ENCODE assay signal across 2 cellular contexts in genomic region chr6:34223381-34223963, GRCh38.
A peak's percentile ranks its signal among the peaks of the same experiment; 100 is the strongest.
TF ChIP-seq lines count a peak whose summit lies in the region.

No MANE protein-coding gene starts in this region.

TF ChIP-seq in H1, 55 proteins besides CTCF, POLR2A, EP300 and RAD21 (continues in another document):
- TF ChIP-seq HDAC2 (IDR thresholded peaks at IDR 0.05; ENCODE audit: borderline replicate concordance in 1 of 2, low read depth in 2 of 2, low read length in 2 of 2) (peak in 1 of 2 experiments; percentile 97; a peak in 2 of 4 replicates), JUN (IDR thresholded peaks at IDR 0.05; ENCODE audit: low read depth, low read length) (no peak), MAFK (IDR thresholded peaks at IDR 0.05; ENCODE audit: low read depth, low read length) (no peak), RXRA (IDR thresholded peaks at IDR 0.05; ENCODE audit: insufficient read depth, low read depth, low read length) (no peak), EZH2 (IDR thresholded peaks at IDR 0.05; ENCODE audit: low read depth, low read length, severe bottlenecking) (no peak), ASH2L (IDR thresholded peaks at IDR 0.05; ENCODE audit: low read length) (peak; percentile 43), SP1 (IDR thresholded peaks at IDR 0.05; ENCODE audit: low read depth, low read length) (no peak), RBBP5 (IDR thresholded peaks at IDR 0.05; ENCODE audit: borderline replicate concordance, low read depth, low read length) (0 out of 2 replicates have a peak, but pooled peaks have one; percentile 25), ATF2 (IDR thresholded peaks at IDR 0.05; ENCODE audit: low read length) (no peak), CBX5 (IDR thresholded peaks at IDR 0.05; ENCODE audit: low read depth, low read length) (no peak), CHD2 (IDR thresholded peaks at IDR 0.05; ENCODE audit: low read length) (no peak), SAP30 (IDR thresholded peaks at IDR 0.05; ENCODE audit: insufficient read depth, insufficient replicate concordance, low read length) (no peak), KDM4A (IDR thresholded peaks at IDR 0.05; ENCODE audit: low read depth, low read length, severe bottlenecking) (no peak), ATF3 (IDR thresholded peaks at IDR 0.05; ENCODE audit: insufficient read depth, low read depth, low read length) (no peak), RNF2 (IDR thresholded peaks at IDR 0.05; ENCODE audit: borderline replicate concordance, low read depth, low read length, missing control alignments, poor library complexity, severe bottlenecking) (no peak), HDAC6 (IDR thresholded peaks at IDR 0.05; ENCODE audit: low read depth, low read length) (no peak), SUZ12 (IDR thresholded peaks at IDR 0.05; ENCODE audit: low read length) (no peak), SIRT6 (IDR thresholded peaks at IDR 0.05; ENCODE audit: low read length) (no peak), EGR1 (IDR thresholded peaks at IDR 0.05; ENCODE audit: borderline replicate concordance, low read depth, low read length) (no peak), ZNF274 (IDR thresholded peaks at IDR 0.05; ENCODE audit: borderline replicate concordance, extremely low read depth, low read length) (no peak), KDM1A (IDR thresholded peaks at IDR 0.05; ENCODE audit: borderline replicate concordance, low read length) (peak; percentile 99), TAF7 (optimal IDR thresholded peaks at IDR 0.05; ENCODE audit: borderline replicate concordance, low read depth, low read length) (no peak), SIN3A (conservative IDR thresholded peaks at IDR 0.05 in 1 of 2, IDR thresholded peaks at IDR 0.05 in 1 of 2; ENCODE audit: low read depth in 1 of 2, low read length in 2 of 2) (0 out of 4 replicates have a peak, but pooled peaks of 1 of the 2 experiments have one; percentile 7), GABPA (IDR thresholded peaks at IDR 0.05; ENCODE audit: borderline replicate concordance, insufficient read depth, low read length) (no peak), KDM5A (IDR thresholded peaks at IDR 0.05; ENCODE audit: low read length) (no peak), YY1 (IDR thresholded peaks at IDR 0.05; ENCODE audit: low read depth, low read length) (no peak), CBX8 (IDR thresholded peaks at IDR 0.05; ENCODE audit: borderline replicate concordance, low read depth, low read length) (no peak)

TF ChIP-seq in neural cell, 6 proteins besides CTCF, POLR2A, EP300 and RAD21:
- TF ChIP-seq REST (IDR thresholded peaks at IDR 0.05; ENCODE audit: borderline replicate concordance), result peak; percentile 42
- no peak for TF ChIP-seq EZH2 (IDR thresholded peaks at IDR 0.05; ENCODE audit: borderline replicate concordance, insufficient read depth, low read length, poor library complexity, severe bottlenecking)
- no peak for TF ChIP-seq MXI1 (conservative IDR thresholded peaks at IDR 0.05; ENCODE audit: poor library complexity, severe bottlenecking)
- TF ChIP-seq TAF1 (IDR thresholded peaks at IDR 0.05; ENCODE audit: low read depth), result no peak
- TF ChIP-seq SMC3 (conservative IDR thresholded peaks at IDR 0.05; ENCODE audit: poor library complexity), result no peak
- no peak for TF ChIP-seq POLR2AphosphoS5 (IDR thresholded peaks at IDR 0.05)
